1 cellular context compared by ENCODE assay signal in the genomic region with DNA sequence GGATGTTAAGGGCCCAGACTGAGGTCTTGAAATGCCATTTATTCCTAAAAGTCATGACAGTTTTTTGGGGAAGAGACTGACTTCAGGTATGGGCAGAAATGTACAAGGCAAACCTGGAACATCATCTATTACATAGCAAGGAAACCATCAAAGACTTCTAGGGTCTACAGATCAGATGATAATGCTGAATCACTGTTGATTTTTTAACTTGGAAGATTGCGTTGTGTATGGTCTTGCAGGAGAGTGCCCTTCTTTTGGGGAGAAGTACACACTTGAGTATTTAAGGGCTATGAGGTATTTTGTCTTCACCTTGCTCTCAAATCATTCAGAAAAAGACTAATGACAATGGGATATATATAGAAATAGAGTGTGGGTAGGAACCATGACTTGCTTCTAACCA.
TF ChIP-seq lines count a peak whose summit lies in the region.

No MANE protein-coding gene starts in this region.

TF ChIP-seq in K562, 482 proteins besides CTCF, POLR2A, EP300 and RAD21 (continued from another document):
- TF ChIP-seq, protein P1, sequence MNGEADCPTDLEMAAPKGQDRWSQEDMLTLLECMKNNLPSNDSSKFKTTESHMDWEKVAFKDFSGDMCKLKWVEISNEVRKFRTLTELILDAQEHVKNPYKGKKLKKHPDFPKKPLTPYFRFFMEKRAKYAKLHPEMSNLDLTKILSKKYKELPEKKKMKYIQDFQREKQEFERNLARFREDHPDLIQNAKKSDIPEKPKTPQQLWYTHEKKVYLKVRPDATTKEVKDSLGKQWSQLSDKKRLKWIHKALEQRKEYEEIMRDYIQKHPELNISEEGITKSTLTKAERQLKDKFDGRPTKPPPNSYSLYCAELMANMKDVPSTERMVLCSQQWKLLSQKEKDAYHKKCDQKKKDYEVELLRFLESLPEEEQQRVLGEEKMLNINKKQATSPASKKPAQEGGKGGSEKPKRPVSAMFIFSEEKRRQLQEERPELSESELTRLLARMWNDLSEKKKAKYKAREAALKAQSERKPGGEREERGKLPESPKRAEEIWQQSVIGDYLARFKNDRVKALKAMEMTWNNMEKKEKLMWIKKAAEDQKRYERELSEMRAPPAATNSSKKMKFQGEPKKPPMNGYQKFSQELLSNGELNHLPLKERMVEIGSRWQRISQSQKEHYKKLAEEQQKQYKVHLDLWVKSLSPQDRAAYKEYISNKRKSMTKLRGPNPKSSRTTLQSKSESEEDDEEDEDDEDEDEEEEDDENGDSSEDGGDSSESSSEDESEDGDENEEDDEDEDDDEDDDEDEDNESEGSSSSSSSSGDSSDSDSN (IDR thresholded peaks at IDR 0.05; ENCODE audit: borderline replicate concordance in 1 of 2, low read depth in 2 of 2, low read length in 2 of 2) = no peak
- TF ChIP-seq MAFG (tag; conservative IDR thresholded peaks at IDR 0.05) (peak; percentile 54), C11orf30 (IDR thresholded peaks at IDR 0.05; ENCODE audit: low read depth) (peak; percentile 42), ZNF316 (IDR thresholded peaks at IDR 0.05) (peak; percentile 54; the same call in 1 of the 2 replicates), NFE2 (IDR thresholded peaks at IDR 0.05; ENCODE audit: low read depth) (peak; percentile 48), FOS (IDR thresholded peaks at IDR 0.05; ENCODE audit: extremely low read depth, insufficient read length) (no peak), ZNF133 (CRISPR knock-in tag; IDR thresholded peaks at IDR 0.05) (no peak), NR4A1 (CRISPR knock-in tag; IDR thresholded peaks at IDR 0.05) (no peak), NR4A1 (tag; IDR thresholded peaks at IDR 0.05) (no peak), NONO (IDR thresholded peaks at IDR 0.05; ENCODE audit: low read depth in 2 of 2, low read length in 1 of 2) (no peak), ZNF589 (CRISPR knock-in tag; IDR thresholded peaks at IDR 0.05; ENCODE audit: low read depth) (no peak)
